22 cellular contexts compared by ENCODE assay signal in the genomic region with DNA sequence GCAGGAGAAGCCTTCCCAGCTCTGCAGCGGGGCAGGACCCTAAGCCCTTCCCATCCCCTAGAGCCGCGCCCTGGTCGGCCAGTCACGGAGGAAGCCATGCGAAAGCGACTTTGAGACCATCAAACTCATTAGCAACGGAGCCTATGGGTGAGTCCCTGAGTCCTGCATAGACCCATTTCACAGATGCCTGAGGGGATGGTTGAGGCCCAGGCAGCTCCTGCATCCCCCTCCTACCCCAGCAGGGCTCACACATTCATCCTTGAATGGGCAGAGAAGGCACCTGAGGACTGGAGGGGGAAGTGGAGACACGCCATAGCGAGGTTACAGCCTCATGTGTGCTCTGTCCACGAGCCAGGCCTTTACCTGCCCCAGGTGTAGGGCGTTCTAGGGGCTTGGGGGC. TPM values are rescaled to one million over a fixed set of nuclear protein-coding genes. Genes with fewer than 3 reads are reported as not detected.
"Had no signal": no experiment of that assay in that cellular context is flagged by ENCODE, and none has a peak within 500 bp of the region (broad histone marks: within the 10 kb centered on the region; RNA-seq: fewer than 3 reads in every experiment).

No MANE protein-coding gene starts in this region.

- H3K4me3 ChIP-seq: heart left ventricle, testis, upper lobe of left lung had no signal

- H3K4me3 Mint-ChIP-seq: activated CD4-positive, alpha-beta T cell treated with anti-CD3 and anti-CD28 coated beads, Interleukin-2, amount 10 ng/mL, durations not matched to agents 7 days and 5 days; activated naive CD4-positive, alpha-beta T cell treated with anti-CD3 and anti-CD28 coated beads, Interleukin-2, amount 10 ng/mL, durations not matched to agents 7 days and 5 days; activated T-cell treated with anti-CD3 and anti-CD28 coated beads, Interleukin-2, amount 50 U/mL, for 72 hours; nephron progenitor cell had no signal

- H3K27me3 Mint-ChIP-seq: activated CD4-positive, alpha-beta T cell treated with anti-CD3 and anti-CD28 coated beads, Interleukin-2, amount 10 ng/mL, durations not matched to agents 7 days and 5 days; activated naive CD4-positive, alpha-beta T cell treated with anti-CD3 and anti-CD28 coated beads, Interleukin-2, amount 10 ng/mL, durations not matched to agents 7 days and 5 days had no signal

- H3K27me3 ChIP-seq: heart left ventricle, testis, upper lobe of left lung had no signal

- H3K27ac Mint-ChIP-seq: activated naive CD4-positive, alpha-beta T cell treated with anti-CD3 and anti-CD28 coated beads, Interleukin-2, amount 10 ng/mL, durations not matched to agents 7 days and 5 days had no signal

- H3K9me3 ChIP-seq: heart left ventricle, SK-N-SH, testis, upper lobe of left lung had no signal

- H3K27ac ChIP-seq: heart left ventricle, WERI-Rb-1 had no signal

- DNase-seq: activated CD4-positive, alpha-beta T cell treated with anti-CD3 and anti-CD28 coated beads, Interleukin-2, amount 10 ng/mL, durations not matched to agents 7 days and 5 days; activated CD4-positive, CD25-positive, alpha-beta regulatory T cell treated with anti-CD3 and anti-CD28 coated beads, Interleukin-2, amount 50 U/mL, for 72 hours; activated effector memory CD4-positive, alpha-beta T cell treated with anti-CD3 and anti-CD28 coated beads, Interleukin-2, amount 50 U/mL, for 16 hours; activated naive CD4-positive, alpha-beta T cell treated with anti-CD3 and anti-CD28 coated beads, Interleukin-2, amount 10 ng/mL, durations not matched to agents 7 days and 5 days; activated T-cell treated with anti-CD3 and anti-CD28 coated beads, Interleukin-2, amount 50 U/mL, for 72 hours; amygdala; cortex of kidney; heart left ventricle; islet precursor cell; left cardiac atrium; nephron progenitor cell; nucleus accumbens; posterior cingulate gyrus; SK-N-SH; small intestine; stimulated activated CD4-positive, alpha-beta T cell treated with anti-CD3 and anti-CD28 coated beads, Interleukin-2, amount 100 ng/mL, for 24 hours; stimulated activated naive CD4-positive, alpha-beta T cell; testis; upper lobe of left lung; WERI-Rb-1 had no signal

- ATAC-seq: heart left ventricle, left cardiac atrium, sciatic nerve had no signal

- H3K9me3 Mint-ChIP-seq: activated CD4-positive, alpha-beta T cell treated with anti-CD3 and anti-CD28 coated beads, Interleukin-2, amount 10 ng/mL, durations not matched to agents 7 days and 5 days; activated naive CD4-positive, alpha-beta T cell treated with anti-CD3 and anti-CD28 coated beads, Interleukin-2, amount 10 ng/mL, durations not matched to agents 7 days and 5 days; activated T-cell treated with anti-CD3 and anti-CD28 coated beads, Interleukin-2, amount 50 U/mL, for 72 hours; nephron progenitor cell had no signal

- H3K4me1 ChIP-seq: testis, upper lobe of left lung had no signal

RNA-seq across cellular contexts. Expression of gene IL12RB1, which starts 42.1 kb away (rescaled TPM):
- total RNA-seq: epithelial cell of proximal tubule had no signal
